In the genomic region with DNA sequence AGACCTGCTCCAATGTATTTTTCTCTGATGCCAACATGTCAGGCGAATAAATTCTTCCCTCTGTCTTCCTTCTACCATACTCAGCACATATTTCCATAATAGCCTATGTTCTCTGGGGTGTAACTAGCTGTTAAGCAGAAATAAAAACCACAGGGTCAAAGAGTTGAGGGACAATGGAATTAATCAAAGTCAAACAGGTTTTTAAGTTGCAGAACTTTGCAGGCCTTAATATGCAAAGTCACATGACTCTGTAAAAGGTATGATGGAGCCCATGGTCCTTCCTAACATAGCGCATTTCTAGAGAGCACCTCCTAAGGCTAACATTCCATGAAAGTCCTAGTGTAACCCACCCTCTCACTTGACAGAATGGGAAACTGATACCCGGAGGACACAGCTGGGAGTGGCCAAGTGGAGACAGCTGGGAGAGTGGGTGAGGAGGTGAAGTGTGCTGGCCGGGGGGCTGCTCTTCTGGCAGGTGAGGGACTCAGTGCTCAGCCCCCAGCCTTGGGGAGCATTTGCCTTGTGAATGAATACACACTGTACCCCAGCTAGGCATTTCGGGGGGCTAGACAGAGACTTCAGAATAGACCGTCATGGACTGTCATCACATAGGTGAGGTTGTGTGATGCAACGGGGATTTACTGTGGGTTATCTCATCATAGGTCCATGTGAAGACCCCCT, we compare ENCODE assay signal across 20 cellular contexts. TPM values are rescaled to one million over a fixed set of nuclear protein-coding genes. Genes with fewer than 3 reads are reported as not detected.
"Had no signal": no experiment of that assay in that cellular context is flagged by ENCODE, and none has a peak within 500 bp of the region (broad histone marks: within the 10 kb centered on the region; RNA-seq: fewer than 3 reads in every experiment).

No MANE protein-coding gene starts in this region.

- H3K4me3 ChIP-seq: adrenal gland, breast epithelium, esophagus squamous epithelium, heart right ventricle, tibial nerve had no signal

- H3K4me1 ChIP-seq: adrenal gland, breast epithelium, esophagus squamous epithelium, heart right ventricle, tibial nerve had no signal

- H3K27ac Mint-ChIP-seq: activated B cell treated with CpG ODN at 0.5 μM for 24 hours; activated CD4-positive, alpha-beta T cell treated with anti-CD3 and anti-CD28 coated beads, Interleukin-2, amount 10 ng/mL, durations not matched to agents 24 days and 14 days; activated CD8-positive, alpha-beta T cell treated with anti-CD3 and anti-CD28 coated beads for 36 hours; effector memory CD8-positive, alpha-beta T cell; nephron progenitor cell; T-cell had no signal

- H3K27ac ChIP-seq: adrenal gland, breast epithelium, esophagus squamous epithelium, heart right ventricle, tibial nerve had no signal

- H3K36me3 ChIP-seq: adrenal gland, breast epithelium, esophagus squamous epithelium, heart right ventricle, tibial nerve had no signal

- H3K9me3 ChIP-seq: adrenal gland had no signal

- ATAC-seq: heart right ventricle, SK-N-SH treated with all-trans-retinoic acid at 6 μM for 48 hours, T-cell had no signal

- H3K4me1 Mint-ChIP-seq: activated B cell treated with CpG ODN at 0.5 μM for 24 hours had no signal

- H3K27me3 ChIP-seq: adrenal gland had no signal

- H3K4me3 Mint-ChIP-seq: activated B cell treated with CpG ODN at 0.5 μM for 24 hours; activated CD4-positive, alpha-beta T cell treated with anti-CD3 and anti-CD28 coated beads, Interleukin-2, amount 10 ng/mL, durations not matched to agents 24 days and 14 days; activated CD8-positive, alpha-beta T cell treated with anti-CD3 and anti-CD28 coated beads for 36 hours; activated T-cell treated with anti-CD3 and anti-CD28 coated beads, Interleukin-2, amount 50 U/mL, for 4 hours; nephron progenitor cell; T-cell had no signal

- DNase-seq: activated B cell treated with CpG ODN at 0.5 μM for 24 hours; activated CD4-positive, alpha-beta T cell treated with anti-CD3 and anti-CD28 coated beads, Interleukin-2, amount 10 ng/mL, durations not matched to agents 24 days and 14 days; activated gamma-delta T cell treated with Interleukin-2 at 50 U/mL for 16 hours; activated T-cell treated with anti-CD3 and anti-CD28 coated beads, Interleukin-2, amount 50 U/mL, for 4 hours; adrenal gland; dermis blood vessel endothelial cell; effector memory CD8-positive, alpha-beta T cell; esophagus squamous epithelium; heart right ventricle; mesenchymal stem cell; nephron progenitor cell; nucleus accumbens; retina; stimulated activated naive CD4-positive, alpha-beta T cell treated with Interleukin-2 at 50 U/mL for 16 hours; T-cell; T-helper 9 cell had no signal

RNA-seq across cellular contexts. Expression of a gene that starts 8.4 kb away (rescaled TPM):
- total RNA-seq: activated B cell treated with CpG ODN at 0.5 μM for 24 hours; activated CD4-positive, alpha-beta T cell treated with anti-CD3 and anti-CD28 coated beads, Interleukin-2, amount 10 ng/mL, durations not matched to agents 24 days and 14 days had no signal
